In genomic region chr9:125701351-125701750, GRCh38 we compare ENCODE assay signal across 1 cellular context.
TF ChIP-seq lines count a peak whose summit lies in the region.

No MANE protein-coding gene starts in this region.

TF ChIP-seq in K562, 482 proteins besides CTCF, POLR2A, EP300 and RAD21:
- TF ChIP-seq TEAD2 (tag; IDR thresholded peaks at IDR 0.05) (no peak), SRSF1 (IDR thresholded peaks at IDR 0.05; ENCODE audit: low read depth, low read length) (no peak), ZBTB33 (CRISPR knock-in tag; IDR thresholded peaks at IDR 0.05) (0 out of 2 replicates have a peak, but pooled peaks have one; percentile 27), ZBTB43 (CRISPR knock-in tag; IDR thresholded peaks at IDR 0.05) (no peak)
